ENCODE assay signal across 7 cellular contexts in the genomic region with DNA sequence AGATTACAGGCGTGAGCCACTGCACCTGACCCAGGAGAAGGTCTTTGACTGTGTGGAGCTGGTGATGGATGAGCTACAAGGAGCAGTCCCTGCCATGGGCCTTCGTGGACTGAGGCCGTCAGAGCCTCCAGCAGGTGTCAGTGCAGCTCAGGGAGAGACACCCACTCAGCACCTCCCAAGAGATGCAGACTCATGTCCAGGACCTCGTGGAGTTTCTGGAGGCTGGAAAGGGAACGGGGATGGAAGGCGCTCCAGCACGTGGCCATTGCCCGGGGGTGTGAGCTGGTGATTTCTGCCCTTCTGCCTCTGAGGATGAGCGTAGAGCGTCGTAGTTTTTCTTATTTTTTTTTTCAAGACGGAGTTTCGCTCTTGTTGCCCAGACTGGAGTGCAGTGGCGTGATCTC. TPM values are rescaled to one million over a fixed set of nuclear protein-coding genes. Genes with fewer than 3 reads are reported as not detected.
DNase-seq lines count a peak whose midpoint lies in the region; ATAC-seq, FAIRE-seq and TF ChIP-seq lines count a peak whose summit lies in the region.
"Had no signal": no experiment of that assay in that cellular context is flagged by ENCODE, and none has a peak within 500 bp of the region (broad histone marks: within the 10 kb centered on the region; RNA-seq: fewer than 3 reads in every experiment).

No MANE protein-coding gene starts in this region.

- H3K27me3 Mint-ChIP-seq in CD4-positive, alpha-beta memory T cell, result peaks cover 4 to 6% of the 10 kb centered on the region in 2 donors

- H3K4me3 Mint-ChIP-seq in CD4-positive, alpha-beta memory T cell, result no peak overlapping the region

- no peak for TF ChIP-seq POLR2A in GM12892 (IDR thresholded peaks at IDR 0.05; ENCODE audit: low read depth, low read length)
- no peak for TF ChIP-seq POLR2A in transverse colon (IDR thresholded peaks at IDR 0.05)

- 40 to 100% methylated on average over 1 to 13 of the region's 14 CpGs for WGBS in transverse colon (ENCODE audit: low coverage in 1 of 2), 2 donors

- no peak overlapping the region for H3K27ac ChIP-seq in transverse colon
- H3K27ac ChIP-seq in CD4-positive, alpha-beta memory T cell (ENCODE audit: low read depth, low read length), result no peak overlapping the region

- no peak overlapping the region for H3K27ac Mint-ChIP-seq in CD4-positive, alpha-beta memory T cell

- no peaks in the 10 kb centered on the region for H3K9me3 Mint-ChIP-seq in CD4-positive, alpha-beta memory T cell

- intact Hi-C loops in transverse colon (cut with DNase I; ENCODE audit: low total_unique reads), result no loop called here
- intact Hi-C loops in CD4-positive, alpha-beta memory T cell (cut with micrococcal nuclease), result no loop called here

- no peak overlapping the region for H3K4me3 ChIP-seq in transverse colon
- H3K4me3 ChIP-seq in CD4-positive, alpha-beta memory T cell (ENCODE audit: low read length in 2 of 2), result no peak overlapping the region

- H3K27me3 ChIP-seq in transverse colon, result no peaks in the 10 kb centered on the region
- no peaks in the 10 kb centered on the region for H3K27me3 ChIP-seq in CD4-positive, alpha-beta memory T cell (ENCODE audit: insufficient read depth, low read length)

- peaks cover 0 to 4% (median 3%) of the 10 kb centered on the region in 4 donors for H3K4me1 Mint-ChIP-seq in CD4-positive, alpha-beta memory T cell

- FAIRE-seq in GM12892 (lab: Jason Lieb, UNC), result no peak

- ATAC-seq in esophagus mucosa (peak; percentile 93), GM19463 (IDR thresholded peaks at IDR 0.05; ENCODE audit: unreplicated experiment) (no peak)

- H3K36me3 Mint-ChIP-seq in CD4-positive, alpha-beta memory T cell, result peaks cover 2 to 3% of the 10 kb centered on the region in 2 donors

- TF ChIP-seq EP300 in transverse colon (IDR thresholded peaks at IDR 0.05; ENCODE audit: low read depth), result no peak

- no peaks in the 10 kb centered on the region for H3K9me3 ChIP-seq in transverse colon
- H3K9me3 ChIP-seq in CD4-positive, alpha-beta memory T cell (ENCODE audit: control insufficient read depth in 1 of 2, low read length in 2 of 2), result no peaks in the 10 kb centered on the region

- H3K36me3 ChIP-seq in transverse colon, result no peaks in the 10 kb centered on the region
- no peaks in the 10 kb centered on the region for H3K36me3 ChIP-seq in CD4-positive, alpha-beta memory T cell (ENCODE audit: insufficient read depth, low read length)

- DNase-seq in GM12892 (ENCODE audit: insufficient read length), result peak; percentile 61
- DNase-seq in NCI-H748 (lab: John Stamatoyannopoulos, UW; ENCODE audit: unreplicated experiment), result peak; percentile 81
- peak; percentile 84 for DNase-seq in transverse colon
- DNase-seq in CD4-positive, alpha-beta memory T cell, result no peak

- CTCF ChIA-PET in CD4-positive, alpha-beta memory T cell (lab: Charles Lee; ENCODE audit: partially characterized antibody), result interaction anchor here (1.0 to 1.4 kb wide), 2 partner anchors 9 to 20 kb away, joined by 3 to 5 read pairs; no protein-coding TSS in a partner anchor

- peak; percentile 43 to 83 (median 51) for TF ChIP-seq CTCF in transverse colon (IDR thresholded peaks at IDR 0.05)

- in situ Hi-C loops in transverse colon (cut with MboI; ENCODE audit: low pct_ligation_motif_present in 1 of 4, low pct_unique_long_range_greater_than_20kb in 1 of 4, low sequenced_read_pairs in 3 of 4), result loop anchor here (10.0 to 25.0 kb wide), 2 partner anchors 118 to 125 kb away; a partner anchor contains a TSS

- POLR2A ChIA-PET in CD4-positive, alpha-beta memory T cell (lab: Charles Lee; ENCODE audit: partially characterized antibody), result no interaction called here

- H3K4me1 ChIP-seq in transverse colon, result no peaks in the 10 kb centered on the region
- H3K4me1 ChIP-seq in CD4-positive, alpha-beta memory T cell (ENCODE audit: insufficient read depth, low read length), result no peaks in the 10 kb centered on the region

RNA-seq across cellular contexts. Expression of a gene that starts 9.5 kb away (rescaled TPM):
- 2.1 TPM for polyA plus RNA-seq in GM12892 (2012; ENCODE audit: missing spikeins)
- total RNA-seq in esophagus mucosa (15.4 TPM), transverse colon (100 to 1,000 TPM in 1 of 4 donors, 10 to 100 TPM in 3; 49.2 to 121 (median 71.7) TPM)
- 1 to 10 TPM; 2.1 TPM for total RNA-seq in CD4-positive, alpha-beta memory T cell
- under 1 TPM; 0.46 to 0.78 TPM for polyA plus RNA-seq in CD4-positive, alpha-beta memory T cell

RNA-seq across cellular contexts. Expression of a gene that starts 15.1 kb away (rescaled TPM):
- polyA plus RNA-seq in GM12892 (2012; ENCODE audit: missing spikeins), result 0.95 TPM
- 20.4 TPM for total RNA-seq in esophagus mucosa
- total RNA-seq in transverse colon, result 100 to 1,000 TPM in 3 of 4 donors, 10 to 100 TPM in 1; 92.0 to 343 (median 134) TPM
- total RNA-seq in CD4-positive, alpha-beta memory T cell, result under 1 TPM; 0.25 to 0.29 TPM
- not detected for polyA plus RNA-seq in CD4-positive, alpha-beta memory T cell

RNA-seq across cellular contexts. Expression of a gene that starts 31.9 kb away (rescaled TPM):
- polyA plus RNA-seq in GM12892 (2012; ENCODE audit: missing spikeins), result 21.8 TPM
- total RNA-seq in esophagus mucosa (36.7 TPM), transverse colon (10 to 100 TPM; 28.1 to 90.5 (median 53.9) TPM)
- total RNA-seq in CD4-positive, alpha-beta memory T cell, result 10 to 100 TPM; 44.3 to 44.9 TPM
- 10 to 100 TPM; 28.3 to 28.7 TPM for polyA plus RNA-seq in CD4-positive, alpha-beta memory T cell

RNA-seq across cellular contexts. Expression of a gene that starts 35.9 kb away (rescaled TPM):
- polyA plus RNA-seq in GM12892 (2012; ENCODE audit: missing spikeins), result 0.57 TPM
- not detected for total RNA-seq in esophagus mucosa
- total RNA-seq in transverse colon, result not detected
- total RNA-seq in CD4-positive, alpha-beta memory T cell, result not detected
- polyA plus RNA-seq in CD4-positive, alpha-beta memory T cell, result not detected
- total RNA-seq: urinary bladder had no signal
- polyA plus RNA-seq: urinary bladder had no signal

RNA-seq across cellular contexts. Expression of a gene that starts 45.9 kb away (rescaled TPM):
- polyA plus RNA-seq in GM12892 (2012; ENCODE audit: missing spikeins), result 96.6 TPM
- total RNA-seq in esophagus mucosa, result 321 TPM
- 100 to 1,000 TPM; 223 to 390 (median 348) TPM for total RNA-seq in transverse colon
- 100 to 1,000 TPM in 1 of 2 experiments, 10 to 100 TPM in 1; 99.8 to 103 TPM for total RNA-seq in CD4-positive, alpha-beta memory T cell
- polyA plus RNA-seq in CD4-positive, alpha-beta memory T cell, result 10 to 100 TPM; 53.1 to 64.1 TPM

Comparison
In these comparisons a context has a peak if more than half of its experiments do, and no peak if none do; other contexts are left out.
1. DNase-seq: peak in GM12892 (single experiment), NCI-H748 (single experiment) and transverse colon (single experiment); none in CD4-positive, alpha-beta memory T cell (0 of 5).
2. RNA of a gene that starts 15.1 kb away (total RNA-seq): 92.0 to 343 TPM in transverse colon and 20.4 TPM in esophagus mucosa (single experiment); 0.25 to 0.29 TPM in CD4-positive, alpha-beta memory T cell; every median in the first group is over 10 times any median in the second.